ENCODE assay signal across 9 cellular contexts in the genomic region with DNA sequence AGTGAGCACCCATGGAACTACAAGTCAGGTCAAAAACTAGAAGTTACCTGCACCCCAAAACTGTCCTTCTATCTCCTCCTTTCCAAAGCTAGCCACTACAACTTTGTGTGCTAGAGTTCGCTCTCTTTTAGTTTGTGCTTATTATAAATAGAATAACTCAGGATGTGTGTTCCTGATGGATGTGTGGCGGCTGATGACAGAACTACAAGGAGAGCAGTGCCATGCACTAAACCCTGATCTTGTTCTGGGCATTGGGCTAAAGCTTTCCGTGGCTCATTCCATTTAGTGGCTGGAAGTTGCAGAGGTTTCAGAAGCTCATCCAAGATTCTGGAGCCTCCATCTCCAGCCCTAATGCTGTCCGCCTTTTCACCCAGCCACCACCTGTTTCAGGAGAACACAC. TPM values are rescaled to one million over a fixed set of nuclear protein-coding genes. Genes with fewer than 3 reads are reported as not detected.
"Had no signal": no experiment of that assay in that cellular context is flagged by ENCODE, and none has a peak within 500 bp of the region (broad histone marks: within the 10 kb centered on the region; RNA-seq: fewer than 3 reads in every experiment).

No MANE protein-coding gene starts in this region.

RNA-seq across cellular contexts. Expression of a gene that starts 37.7 kb away (rescaled TPM):
- total RNA-seq: chondrocyte, colonic mucosa, endodermal cell, kidney, left lobe of liver, lower lobe of right lung, lung microvascular endothelial cell, mesothelial cell of epicardium, myocyte had no signal
